8 cellular contexts compared by ENCODE assay signal in the genomic region with DNA sequence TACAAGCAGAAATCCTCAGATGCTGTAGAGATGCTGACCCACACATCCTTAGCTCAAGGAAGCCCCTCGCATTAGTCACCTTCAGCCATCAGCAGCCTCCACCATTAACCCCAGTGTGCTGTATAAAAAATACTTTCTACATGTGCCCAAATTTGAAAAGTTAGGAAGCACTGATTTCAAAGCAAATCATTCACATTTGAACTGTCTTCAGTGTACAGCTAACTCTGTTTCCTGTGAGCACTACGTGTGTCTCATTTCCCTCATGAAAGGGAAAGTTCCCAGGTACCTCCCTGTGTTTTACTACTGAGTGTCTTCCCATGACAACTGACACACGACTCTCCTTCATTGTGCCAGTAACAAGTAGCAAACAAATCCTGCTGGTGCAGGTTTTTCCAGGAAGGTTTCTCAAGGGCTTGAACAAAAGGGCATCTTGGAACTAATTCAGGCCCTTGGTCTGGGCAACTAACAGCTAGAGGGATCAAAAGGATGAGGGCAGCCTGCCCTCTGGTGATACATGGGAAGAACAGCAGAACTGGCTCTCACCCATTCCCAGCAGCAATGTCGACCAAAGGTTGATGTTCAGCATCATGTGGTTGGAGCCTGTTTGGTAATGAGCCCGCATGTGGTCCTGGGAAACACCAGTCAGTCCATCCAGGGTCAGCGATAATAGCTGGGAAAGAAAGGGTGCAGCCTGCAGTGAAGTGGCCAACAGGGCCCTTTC. TPM values are rescaled to one million over a fixed set of nuclear protein-coding genes. Genes with fewer than 3 reads are reported as not detected.
DNase-seq lines count a peak whose midpoint lies in the region; ATAC-seq and TF ChIP-seq lines count a peak whose summit lies in the region.

No MANE protein-coding gene starts in this region.

- intact Hi-C loops in activated T-helper 2 cell treated with anti-CD3 and anti-CD28 coated beads, Interferon-gamma antibody, Interleukin-2, Interleukin-4, amounts not matched to agents 10 μg/mL and 5 μg/mL and 100 μg/mL, durations not matched to agents 14 hours and 24 hours and 36 hours (cut with micrococcal nuclease), result no loop called here

- WGBS in smooth muscle cell (ENCODE audit: low lambda C conversion rate), result 79% methylated on average over 6 of the region's 6 CpGs

- no peak overlapping the region for H3K27ac Mint-ChIP-seq in activated T-helper 2 cell treated with anti-CD3 and anti-CD28 coated beads, Interferon-gamma antibody, Interleukin-2, Interleukin-4, amounts not matched to agents 10 μg/mL and 5 μg/mL and 100 μg/mL, durations not matched to agents 14 hours and 24 hours and 36 hours

- ATAC-seq in GM18907 (IDR thresholded peaks at IDR 0.05; ENCODE audit: unreplicated experiment), result no peak

- no peaks in the 10 kb centered on the region for H4K20me1 ChIP-seq in smooth muscle cell (ENCODE audit: low read depth)

- no peaks in the 10 kb centered on the region for H3F3A ChIP-seq in smooth muscle cell (ENCODE audit: low read depth)

- H3K27ac ChIP-seq in smooth muscle cell (ENCODE audit: low read depth), result no peak overlapping the region

- no peaks in the 10 kb centered on the region for H3K9me3 ChIP-seq in smooth muscle cell (replicated peaks; ENCODE audit: low read depth)

- peaks cover 13% of the 10 kb centered on the region for H3K79me2 ChIP-seq in smooth muscle cell (ENCODE audit: low read depth)

- H3K4me1 Mint-ChIP-seq in activated T-helper 2 cell treated with anti-CD3 and anti-CD28 coated beads, Interferon-gamma antibody, Interleukin-2, Interleukin-4, amounts not matched to agents 10 μg/mL and 5 μg/mL and 100 μg/mL, durations not matched to agents 14 hours and 24 hours and 36 hours (ENCODE audit: low read depth), result peaks cover 24% of the 10 kb centered on the region

- no peaks in the 10 kb centered on the region for H3K27me3 Mint-ChIP-seq in activated T-helper 2 cell treated with anti-CD3 and anti-CD28 coated beads, Interferon-gamma antibody, Interleukin-2, Interleukin-4, amounts not matched to agents 10 μg/mL and 5 μg/mL and 100 μg/mL, durations not matched to agents 14 hours and 24 hours and 36 hours (ENCODE audit: low read depth)

- DNase-seq in Ammon's horn (ENCODE audit: low spot score) (peak; percentile 72), GM13977 (ENCODE audit: low spot score) (no peak), RPMI7951 (ENCODE audit: low read depth) (peak; percentile 35), fibroblast of mammary gland (ENCODE audit: low read depth) (peak; percentile 73), smooth muscle cell (lab: John Stamatoyannopoulos, UW; ENCODE audit: unreplicated experiment) (no peak), NCI-H1930 (lab: John Stamatoyannopoulos, UW) (no peak)
- no peak for DNase-seq in activated T-helper 2 cell treated with anti-CD3 and anti-CD28 coated beads, Interferon-gamma antibody, Interleukin-2, Interleukin-4, amounts not matched to agents 10 μg/mL and 5 μg/mL and 100 μg/mL, durations not matched to agents 14 hours and 24 hours and 36 hours (ENCODE audit: low spot score)

- no peak overlapping the region for H3K4me3 Mint-ChIP-seq in activated T-helper 2 cell treated with anti-CD3 and anti-CD28 coated beads, Interferon-gamma antibody, Interleukin-2, Interleukin-4, amounts not matched to agents 10 μg/mL and 5 μg/mL and 100 μg/mL, durations not matched to agents 14 hours and 24 hours and 36 hours (ENCODE audit: low read depth)

- H3K4me2 ChIP-seq in smooth muscle cell, result no peak overlapping the region

- TF ChIP-seq CTCF in GM13977 (IDR thresholded peaks at IDR 0.05; ENCODE audit: extremely low read depth, insufficient read depth, missing control alignments) (peak; percentile 54), fibroblast of mammary gland (conservative IDR thresholded peaks at IDR 0.05; ENCODE audit: control insufficient read depth, insufficient read depth, low read depth, low read length) (peak; percentile 60), smooth muscle cell (IDR thresholded peaks at IDR 0.05; ENCODE audit: borderline replicate concordance, insufficient read depth, poor library complexity, severe bottlenecking) (peak; percentile 36)

- peaks cover 66% of the 10 kb centered on the region for H3K36me3 Mint-ChIP-seq in activated T-helper 2 cell treated with anti-CD3 and anti-CD28 coated beads, Interferon-gamma antibody, Interleukin-2, Interleukin-4, amounts not matched to agents 10 μg/mL and 5 μg/mL and 100 μg/mL, durations not matched to agents 14 hours and 24 hours and 36 hours (ENCODE audit: low read depth)

- no peaks in the 10 kb centered on the region for H3K36me3 ChIP-seq in smooth muscle cell (ENCODE audit: low read depth)

- no peaks in the 10 kb centered on the region for H3K9me3 Mint-ChIP-seq in activated T-helper 2 cell treated with anti-CD3 and anti-CD28 coated beads, Interferon-gamma antibody, Interleukin-2, Interleukin-4, amounts not matched to agents 10 μg/mL and 5 μg/mL and 100 μg/mL, durations not matched to agents 14 hours and 24 hours and 36 hours

- in situ Hi-C loops in GM13977 (cut with MboI; ENCODE audit: low pct_unique_long_range_greater_than_20kb, low sequenced_read_pairs, unreplicated experiment), result loop anchor here (5.0 to 25.0 kb wide), 3 partner anchors 81 to 284 kb away; a partner anchor contains a TSS

- H3K4me1 ChIP-seq in smooth muscle cell (ENCODE audit: low read depth), result peaks cover 6% of the 10 kb centered on the region

- no peak overlapping the region for H2AFZ ChIP-seq in smooth muscle cell (ENCODE audit: low read depth)

- no peaks in the 10 kb centered on the region for H3K27me3 ChIP-seq in smooth muscle cell (ENCODE audit: low read depth)

- H3K9ac ChIP-seq in smooth muscle cell (ENCODE audit: low read depth), result no peak overlapping the region

- no peak overlapping the region for H3K4me3 ChIP-seq in fibroblast of mammary gland (ENCODE audit: control insufficient read depth, low read depth, low read length)
- no peak overlapping the region for H3K4me3 ChIP-seq in smooth muscle cell

RNA-seq across cellular contexts. Expression of a gene that starts 4.0 kb away (rescaled TPM):
- total RNA-seq in RPMI7951 (2014; rRNA removed; shearing (Covaris generic)), result 52.0 and 63.8 TPM in 2 replicates
- 116 and 126 TPM in 2 replicates for total RNA-seq in smooth muscle cell
- 98.9 and 111 TPM in 2 replicates for polyA plus RNA-seq in smooth muscle cell
- 75.7 and 80.7 TPM in 2 replicates for total RNA-seq in activated T-helper 2 cell treated with anti-CD3 and anti-CD28 coated beads, Interferon-gamma antibody, Interleukin-2, Interleukin-4, amounts not matched to agents 10 μg/mL and 5 μg/mL and 100 μg/mL, durations not matched to agents 14 hours and 24 hours and 36 hours

RNA-seq across cellular contexts. Expression of a gene that starts 25.8 kb away (rescaled TPM):
- 32.1 and 34.1 TPM in 2 replicates for total RNA-seq in RPMI7951 (2014; rRNA removed; shearing (Covaris generic))
- total RNA-seq in smooth muscle cell, result 36.5 and 55.0 TPM in 2 replicates
- 54.9 and 69.8 TPM in 2 replicates for polyA plus RNA-seq in smooth muscle cell
- 50.1 and 59.6 TPM in 2 replicates for total RNA-seq in activated T-helper 2 cell treated with anti-CD3 and anti-CD28 coated beads, Interferon-gamma antibody, Interleukin-2, Interleukin-4, amounts not matched to agents 10 μg/mL and 5 μg/mL and 100 μg/mL, durations not matched to agents 14 hours and 24 hours and 36 hours

Comparison
In these comparisons a context has a peak if more than half of its experiments do, and no peak if none do; other contexts are left out.
1. DNase-seq: peak in Ammon's horn (single experiment), RPMI7951 (single experiment) and fibroblast of mammary gland (single experiment); none in GM13977 (single experiment), smooth muscle cell (single experiment), NCI-H1930 (0 of 2) and activated T-helper 2 cell treated with anti-CD3 and anti-CD28 coated beads, Interferon-gamma antibody, Interleukin-2, Interleukin-4, amounts not matched to agents 10 μg/mL and 5 μg/mL and 100 μg/mL, durations not matched to agents 14 hours and 24 hours and 36 hours (single experiment).
2. Peak in every context shown above with its lines, with median percentiles within 50 percentile points of each other: CTCF ChIP-seq.